ENCODE assay signal across 18 cellular contexts in genomic region chr13:112651750-112652511, GRCh38. TPM values are rescaled to one million over a fixed set of nuclear protein-coding genes. Genes with fewer than 3 reads are reported as not detected.
DNase-seq lines count a peak whose midpoint lies in the region; ATAC-seq, FAIRE-seq and TF ChIP-seq lines count a peak whose summit lies in the region.
"Had no signal": no experiment of that assay in that cellular context is flagged by ENCODE, and none has a peak within 500 bp of the region (broad histone marks: within the 10 kb centered on the region; RNA-seq: fewer than 3 reads in every experiment).

No MANE protein-coding gene starts in this region.

- FAIRE-seq in endometrium (lab: Jason Lieb, UNC): peak; percentile 92
- FAIRE-seq: kidney had no signal

- H3K4me1 ChIP-seq in left ventricle myocardium inferior (peaks cover 17% of the 10 kb centered on the region), left lung (peaks cover 0 to 11% of the 10 kb centered on the region in 2 donors)

- intact Hi-C loops in left ventricle myocardium superior (cut with micrococcal nuclease) (no loop called here), left ventricle myocardium inferior (cut with micrococcal nuclease) (loop anchor here (10.0 kb wide), 1 partner anchor 193 kb away; no protein-coding TSS in a partner anchor), left lung (cut with DNase I) (no loop called here)

- ATAC-seq in left ventricle myocardium superior: peak; percentile 20
- ATAC-seq in HG02870 (IDR thresholded peaks at IDR 0.05; ENCODE audit: unreplicated experiment): no peak
- no peak for ATAC-seq in left lung

- CTCF ChIA-PET in HEK293T (lab: Yijun Ruan, JAX): interaction anchor here (1.0 kb wide), 1 partner anchor 11 kb away, joined by 3 read pairs; no protein-coding TSS in a partner anchor

- no peak for TF ChIP-seq CTCF in left ventricle myocardium inferior (IDR thresholded peaks at IDR 0.05; ENCODE audit: borderline replicate concordance)
- TF ChIP-seq CTCF in left lung (IDR thresholded peaks at IDR 0.05): no peak

- no peaks in the 10 kb centered on the region for H3K36me3 ChIP-seq in left ventricle myocardium inferior
- no peaks in the 10 kb centered on the region for H3K36me3 ChIP-seq in left lung
- H3K36me3 ChIP-seq: neural progenitor cell had no signal

- POLR2A ChIA-PET in HEK293T (lab: Yijun Ruan, JAX): no interaction called here

- H3K27ac ChIP-seq in left ventricle myocardium inferior (replicated peaks) (no peak overlapping the region), left lung (peak overlapping the region in 1 of 2 donors; percentile 41)
- H3K27ac ChIP-seq: C4-2B, neural progenitor cell, VCaP had no signal

- DNase-seq in left ventricle myocardium superior (no peak), left ventricle myocardium inferior (no peak), myocyte (ENCODE audit: low read depth) (peak; percentile 15), NCI-H446 treated with DMSO at 0.1 percent for 48 hours (lab: John Stamatoyannopoulos, UW) (no peak), left lung (no peak), HEK293T (ENCODE audit: extremely low spot score) (no peak)
- DNase-seq: activated CD4-positive, alpha-beta T cell treated with anti-CD3 and anti-CD28 coated beads, Interleukin-2, amount 50 U/mL, for 1 hour; foreskin melanocyte; hypothalamus; kidney; NCI-H1417 treated with DMSO at 0.1 percent for 48 hours; NCI-H2171; NCI-H526 treated with DMSO at 0.1 percent for 48 hours had no signal

- H3K4me3 ChIP-seq in left ventricle myocardium inferior (no peak overlapping the region), left lung (no peak overlapping the region)
- H3K4me3 ChIP-seq: neural progenitor cell had no signal

- no peaks in the 10 kb centered on the region for H3K9me3 ChIP-seq in left ventricle myocardium inferior (replicated peaks)
- H3K9me3 ChIP-seq in left lung: no peaks in the 10 kb centered on the region

- H3K27me3 ChIP-seq in left ventricle myocardium inferior (ENCODE audit: low read depth) (no peaks in the 10 kb centered on the region), left lung (no peaks in the 10 kb centered on the region)
- H3K27me3 ChIP-seq: neural progenitor cell had no signal

TF ChIP-seq in HEK293T, 16 proteins besides CTCF, POLR2A, EP300 and RAD21:
- TF ChIP-seq HDGF (IDR thresholded peaks at IDR 0.05; ENCODE audit: borderline replicate concordance): no peak
- TF ChIP-seq SP1 (IDR thresholded peaks at IDR 0.05): no peak
- no peak for TF ChIP-seq CTBP1 (IDR thresholded peaks at IDR 0.05; ENCODE audit: borderline replicate concordance)
- TF ChIP-seq FOXK2 (IDR thresholded peaks at IDR 0.05): no peak
- TF ChIP-seq BHLHE40 (IDR thresholded peaks at IDR 0.05; ENCODE audit: borderline replicate concordance): no peak
- no peak for TF ChIP-seq FOXM1 (IDR thresholded peaks at IDR 0.05; ENCODE audit: borderline replicate concordance)
- no peak for TF ChIP-seq PKNOX1 (IDR thresholded peaks at IDR 0.05)
- TF ChIP-seq LEF1 (IDR thresholded peaks at IDR 0.05; ENCODE audit: borderline replicate concordance): no peak
- no peak for TF ChIP-seq NFRKB (IDR thresholded peaks at IDR 0.05)
- TF ChIP-seq L3MBTL2 (conservative IDR thresholded peaks at IDR 0.05): no peak
- TF ChIP-seq ARNT (IDR thresholded peaks at IDR 0.05): no peak
- TF ChIP-seq FOXA1 (IDR thresholded peaks at IDR 0.05): no peak
- no peak for TF ChIP-seq TARDBP (IDR thresholded peaks at IDR 0.05)
- TF ChIP-seq ELF4 (IDR thresholded peaks at IDR 0.05): no peak
- no peak for TF ChIP-seq SUZ12 (IDR thresholded peaks at IDR 0.05)
- TF ChIP-seq ZNF384 (IDR thresholded peaks at IDR 0.05): no peak

RNA-seq across cellular contexts. Expression of gene ATP11A, which starts 37.9 kb away (rescaled TPM):
- total RNA-seq in left ventricle myocardium superior: 102 TPM
- 106 TPM for total RNA-seq in left ventricle myocardium inferior
- total RNA-seq in myocyte: 8.0 and 9.9 TPM in 2 replicates
- 11.2 TPM for polyA plus RNA-seq in myocyte (2012)
- total RNA-seq in left lung: 100 to 1,000 TPM; 271 to 457 TPM
